Comparison of ENCODE assay signal across 8 cellular contexts in the genomic region with DNA sequence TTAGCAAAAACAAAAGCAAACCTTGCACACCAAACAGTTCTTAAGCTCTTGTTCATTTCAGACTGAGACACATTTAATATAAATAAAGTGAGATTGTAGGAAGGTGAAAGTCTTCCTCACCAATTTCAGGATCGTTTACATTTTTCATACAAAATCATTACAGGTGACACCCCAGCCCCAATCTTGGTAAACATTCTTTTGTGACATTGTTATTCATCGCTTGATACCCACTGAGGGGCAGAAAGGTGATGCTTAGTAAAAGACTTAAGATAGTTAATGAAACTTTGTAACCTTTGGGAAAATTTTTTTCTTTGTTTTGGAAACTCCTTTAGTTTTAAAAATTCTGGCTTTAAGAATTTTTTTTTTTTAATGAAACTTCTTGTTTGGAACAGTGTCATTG. TPM values are rescaled to one million over a fixed set of nuclear protein-coding genes. Genes with fewer than 3 reads are reported as not detected.
A peak's percentile ranks its signal among the peaks of the same experiment; 100 is the strongest.
DNase-seq lines count a peak whose midpoint lies in the region; ATAC-seq and TF ChIP-seq lines count a peak whose summit lies in the region.

No MANE protein-coding gene starts in this region.

- peaks cover 18% of the 10 kb centered on the region for H3K36me3 Mint-ChIP-seq in MCF 10A (ENCODE audit: insufficient read depth, unreplicated experiment)

- peak overlapping the region; percentile 94 for H3K9ac ChIP-seq in HUES64 (ENCODE audit: low read depth, low read length)

- H3K4me1 Mint-ChIP-seq in MCF 10A (ENCODE audit: insufficient read depth, unreplicated experiment), result peaks cover 20% of the 10 kb centered on the region

- peak overlapping the region; percentile 81 for H3K4me3 Mint-ChIP-seq in MCF 10A (ENCODE audit: unreplicated experiment)

- H3K9me3 ChIP-seq in HUES64 (ENCODE audit: insufficient read depth, low read depth, low read length) (no peaks in the 10 kb centered on the region), mesodermal cell (ENCODE audit: control insufficient read depth, low read length) (no peaks in the 10 kb centered on the region)

- WGBS in HUES64, result 15% methylated on average over 1 of the region's 2 CpGs
- WGBS in mesodermal cell (ENCODE audit: insufficient coverage in 2 of 2), 2 experiments, result 0% methylated on average over 1 of the region's 2 CpGs; no CpG with 5 or more reads in 1 of the 2 experiments

- POLR2A ChIA-PET in MCF 10A (lab: Yijun Ruan, JAX), result interaction anchor here (0.6 to 12.7 kb wide), 4 partner anchors 8 to 514 kb away, joined by 3 to 143 read pairs (median 38); a partner anchor contains a TSS

- H3K4me1 ChIP-seq in HUES64 (ENCODE audit: insufficient read depth, low read length) (peaks cover 24% of the 10 kb centered on the region), mesodermal cell (ENCODE audit: control insufficient read depth, insufficient read depth, low read length, poor library complexity, severe bottlenecking) (peaks cover 3% of the 10 kb centered on the region)

- H3K27me3 ChIP-seq in HUES64 (ENCODE audit: insufficient read depth, low read length), result no peaks in the 10 kb centered on the region

- no peaks in the 10 kb centered on the region for H3K27me3 Mint-ChIP-seq in MCF 10A (ENCODE audit: insufficient read depth, unreplicated experiment)

- H3K27ac Mint-ChIP-seq in MCF 10A (ENCODE audit: low read depth, unreplicated experiment), result peak overlapping the region; percentile 99

- no peak for ATAC-seq in GM18870 (IDR thresholded peaks at IDR 0.05; ENCODE audit: unreplicated experiment)

- H3K9me3 Mint-ChIP-seq in MCF 10A (ENCODE audit: unreplicated experiment), result no peaks in the 10 kb centered on the region

- BruUV-seq in MCF 10A (replicated peaks; lab: Mats Ljungman, UMichigan), result no TSS peak

- H3K36me3 ChIP-seq in HUES64 (ENCODE audit: insufficient read depth, low read length) (peaks cover 38% of the 10 kb centered on the region), mesodermal cell (ENCODE audit: control insufficient read depth, insufficient read depth, low read length) (peaks cover 22% of the 10 kb centered on the region)

- TF ChIP-seq CTCF in 22Rv1 (IDR thresholded peaks at IDR 0.05) (no peak), MCF 10A (IDR thresholded peaks at IDR 0.05; ENCODE audit: unreplicated experiment) (no peak)

- DNase-seq in MCF 10A (ENCODE audit: unreplicated experiment) (no peak), ecto neural progenitor cell (ENCODE audit: low spot score) (no peak), SKM-1 treated with dmso at 0.1 percent for 144 hours (lab: John Stamatoyannopoulos, UW; ENCODE audit: unreplicated experiment) (no peak), HPDE6-E6E7 (ENCODE audit: extremely low spot score) (no peak)

- peak overlapping the region; percentile 99 for H3K27ac ChIP-seq in 22Rv1
- peak overlapping the region; percentile 84 for H3K27ac ChIP-seq in HUES64 (ENCODE audit: low read depth, low read length)
- H3K27ac ChIP-seq in mesodermal cell (ENCODE audit: low read depth, low read length, severe bottlenecking), result peak overlapping the region; percentile 91

- H3K4me3 ChIP-seq in HUES64 (ENCODE audit: low read length) (peak overlapping the region; percentile 98), mesodermal cell (ENCODE audit: extremely low read depth, insufficient read depth, low read length, poor library complexity, severe bottlenecking) (peak overlapping the region; percentile 93)

- intact Hi-C loops in MCF 10A (cut with micrococcal nuclease), result no loop called here

- CTCF ChIA-PET in MCF 10A (lab: Yijun Ruan, JAX), result no interaction called here

RNA-seq across cellular contexts. Expression of a gene that starts 1.9 kb away (rescaled TPM):
- 22.0 TPM for polyA plus RNA-seq in HUES64 (2013, experiment 1 of 2)
- polyA plus RNA-seq in HUES64 (2013, experiment 2 of 2), result 23.6 TPM
- total RNA-seq in MCF 10A (2022), result 21.9 and 29.8 TPM in 2 replicates
- polyA plus RNA-seq in mesodermal cell (2013, experiment 1 of 2), result 26.1 TPM
- polyA plus RNA-seq in mesodermal cell (2013, experiment 2 of 2), result 25.9 TPM
